ENCODE assay signal across 8 cellular contexts in genomic region chr2:168002021-168002553, GRCh38.
DNase-seq lines count a peak whose midpoint lies in the region; ATAC-seq, FAIRE-seq and TF ChIP-seq lines count a peak whose summit lies in the region.
"Had no signal": no experiment of that assay in that cellular context is flagged by ENCODE, and none has a peak within 500 bp of the region (broad histone marks: within the 10 kb centered on the region; RNA-seq: fewer than 3 reads in every experiment).

No MANE protein-coding gene starts in this region.

- peak; percentile 86 for ATAC-seq in HG03378 (IDR thresholded peaks at IDR 0.05; ENCODE audit: unreplicated experiment)
- no peak for ATAC-seq in GM19328 (IDR thresholded peaks at IDR 0.05; ENCODE audit: unreplicated experiment)

- H3K9ac ChIP-seq in adipocyte (ENCODE audit: low read length): no peak overlapping the region

- H3K36me3 ChIP-seq in adipocyte (ENCODE audit: control insufficient read depth, insufficient read depth, low read length, severe bottlenecking) (peaks cover 14% of the 10 kb centered on the region), osteoblast (ENCODE audit: insufficient read depth, low read length) (no peaks in the 10 kb centered on the region)

- DNase-seq in GM19239 (ENCODE audit: insufficient read length, low spot score) (no peak), adipocyte (ENCODE audit: low read depth) (peak; percentile 48), osteoblast (ENCODE audit: insufficient read length, low spot score, missing footprints) (no peak), posterior cingulate gyrus (no peak), ecto neural progenitor cell (ENCODE audit: low spot score) (no peak)

- intact Hi-C loops in posterior cingulate gyrus (cut with DNase I): no loop called here

- H3K4me2 ChIP-seq in osteoblast (ENCODE audit: insufficient read depth, low read length): peak overlapping the region; percentile 17

- no peaks in the 10 kb centered on the region for H4K20me1 ChIP-seq in osteoblast (ENCODE audit: insufficient read depth, low read length)

- no peak overlapping the region for H3K4me3 ChIP-seq in adipocyte (ENCODE audit: low read length)
- H3K4me3 ChIP-seq in osteoblast (ENCODE audit: insufficient read depth, low read length): no peak overlapping the region

- H3K9me3 ChIP-seq in adipocyte (ENCODE audit: control insufficient read depth, low read length): no peaks in the 10 kb centered on the region
- no peaks in the 10 kb centered on the region for H3K9me3 ChIP-seq in osteoblast (ENCODE audit: low read depth, low read length)

- H3K4me1 ChIP-seq in adipocyte (ENCODE audit: control insufficient read depth, insufficient read depth, low read length) (peaks cover 13% of the 10 kb centered on the region), osteoblast (ENCODE audit: insufficient read depth, low read length) (peaks cover 11% of the 10 kb centered on the region)

- no peaks in the 10 kb centered on the region for H3K79me2 ChIP-seq in osteoblast (ENCODE audit: insufficient read depth, low read length)

- H3K27me3 ChIP-seq in adipocyte (replicated peaks; ENCODE audit: control insufficient read depth, insufficient read depth, low read length): no peaks in the 10 kb centered on the region
- H3K27me3 ChIP-seq in osteoblast (ENCODE audit: insufficient read depth, low read length): no peaks in the 10 kb centered on the region

- H3K27ac ChIP-seq in osteoblast (ENCODE audit: low read depth, low read length): no peak overlapping the region

- no peak for TF ChIP-seq CTCF in osteoblast (IDR thresholded peaks at IDR 0.05; ENCODE audit: extremely low read depth, low read depth, low read length)

- FAIRE-seq in GM19239 (lab: Jason Lieb, UNC): peak; percentile 45
- FAIRE-seq: TTC549 had no signal

- H2AFZ ChIP-seq in osteoblast (ENCODE audit: low read length): no peak overlapping the region
